ENCODE assay signal across 19 cellular contexts in genomic region chr14:100084591-100084990, GRCh38. TPM values are rescaled to one million over a fixed set of nuclear protein-coding genes. Genes with fewer than 3 reads are reported as not detected.
A peak's percentile ranks its signal among the peaks of the same experiment; 100 is the strongest.
DNase-seq lines count a peak whose midpoint lies in the region; ATAC-seq and TF ChIP-seq lines count a peak whose summit lies in the region.
"Had no signal": no experiment of that assay in that cellular context is flagged by ENCODE, and none has a peak within 500 bp of the region (broad histone marks: within the 10 kb centered on the region; RNA-seq: fewer than 3 reads in every experiment).

No MANE protein-coding gene starts in this region.

- H3K27me3 Mint-ChIP-seq in activated naive CD4-positive, alpha-beta T cell treated with anti-CD3 and anti-CD28 coated beads for 36 hours (ENCODE audit: low read depth), result no peaks in the 10 kb centered on the region
- no peaks in the 10 kb centered on the region for H3K27me3 Mint-ChIP-seq in T-helper 2 cell treated with Interferon-gamma antibody and Interleukin-4, amounts not matched to agents 5 μg/mL and 100 μg/mL, for 36 hours (ENCODE audit: low read depth)
- H3K27me3 Mint-ChIP-seq in central memory CD8-positive, alpha-beta T cell, result no peaks in the 10 kb centered on the region
- H3K27me3 Mint-ChIP-seq in stimulated activated memory B cell treated with anti-CD40 and anti-IgM and Interleukin-4, amounts not matched to agents 10 μg/mL and 1 μg/mL and 100 μg/mL, for 72 hours, result no peaks in the 10 kb centered on the region

- peak overlapping the region; percentile 93 for H3K27ac Mint-ChIP-seq in activated naive CD4-positive, alpha-beta T cell treated with anti-CD3 and anti-CD28 coated beads for 36 hours
- peak overlapping the region; percentile 55 for H3K27ac Mint-ChIP-seq in T-helper 2 cell treated with Interferon-gamma antibody and Interleukin-4, amounts not matched to agents 5 μg/mL and 100 μg/mL, for 36 hours
- H3K27ac Mint-ChIP-seq in central memory CD8-positive, alpha-beta T cell (ENCODE audit: low read depth), result peak overlapping the region; percentile 71
- H3K27ac Mint-ChIP-seq in stimulated activated memory B cell treated with anti-CD40 and anti-IgM and Interleukin-4, amounts not matched to agents 10 μg/mL and 1 μg/mL and 100 μg/mL, for 72 hours, result peak overlapping the region; percentile 17
- H3K27ac Mint-ChIP-seq: WTC11 had no signal

- CTCF ChIA-PET in activated naive CD4-positive, alpha-beta T cell treated with anti-CD3 and anti-CD28 coated beads for 36 hours (lab: Charles Lee), result interaction anchor here (1.1 to 34.6 kb wide), 3 partner anchors 14 to 108 kb away, joined by 3 to 932 read pairs (median 164); partner anchors contain the start of gene EVL

- no peak for ATAC-seq in central memory CD8-positive, alpha-beta T cell (replicated peaks; ENCODE audit: extremely low read depth, poor library complexity, severe bottlenecking)
- ATAC-seq in stimulated activated memory B cell treated with anti-CD40 and anti-IgM and Interleukin-4, amounts not matched to agents 10 μg/mL and 1 μg/mL and 100 μg/mL, for 72 hours, result no peak
- ATAC-seq in GM18505 (IDR thresholded peaks at IDR 0.05; ENCODE audit: unreplicated experiment) (no peak), HG02678 (IDR thresholded peaks at IDR 0.05; ENCODE audit: unreplicated experiment) (no peak)
- ATAC-seq: esophagus mucosa, left cardiac atrium, PC-3, WTC11 had no signal

- H3K4me3 Mint-ChIP-seq in activated naive CD4-positive, alpha-beta T cell treated with anti-CD3 and anti-CD28 coated beads for 36 hours, result peak overlapping the region; percentile 41
- peak overlapping the region; percentile 87 for H3K4me3 Mint-ChIP-seq in T-helper 2 cell treated with Interferon-gamma antibody and Interleukin-4, amounts not matched to agents 5 μg/mL and 100 μg/mL, for 36 hours
- no peak overlapping the region for H3K4me3 Mint-ChIP-seq in central memory CD8-positive, alpha-beta T cell
- H3K4me3 Mint-ChIP-seq in stimulated activated memory B cell treated with anti-CD40 and anti-IgM and Interleukin-4, amounts not matched to agents 10 μg/mL and 1 μg/mL and 100 μg/mL, for 72 hours, result no peak overlapping the region
- H3K4me3 Mint-ChIP-seq: WTC11 had no signal

- peak; percentile 11 for DNase-seq in activated naive CD4-positive, alpha-beta T cell treated with anti-CD3 and anti-CD28 coated beads for 36 hours
- no peak for DNase-seq in activated naive CD4-positive, alpha-beta T cell treated with Interleukin-2 at 50 U/mL for 16 hours
- DNase-seq in T-helper 2 cell treated with Interferon-gamma antibody and Interleukin-4, amounts not matched to agents 5 μg/mL and 100 μg/mL, for 36 hours (ENCODE audit: low spot score), result no peak
- DNase-seq in central memory CD8-positive, alpha-beta T cell (ENCODE audit: low spot score in 2 of 2), result no peak
- DNase-seq in C1 segment of cervical spinal cord (lab: John Stamatoyannopoulos, UW), result no peak
- DNase-seq: anterior cingulate cortex; caudate nucleus; left cardiac atrium; NCI-H1694 treated with DMSO at 0.1 percent for 48 hours; NCI-H2227 treated with DMSO at 0.1 percent for 48 hours; PC-3; SJCRH30; stimulated activated CD4-positive, alpha-beta T cell treated with anti-CD3 and anti-CD28 coated beads, Interleukin-12 subunit alpha, Interleukin-12 subunit beta, amount 100 ng/mL, for 4 hours; thyroid gland had no signal

- no peak for TF ChIP-seq POLR2A in GM18505 (IDR thresholded peaks at IDR 0.05; ENCODE audit: borderline replicate concordance, extremely low read depth, insufficient read depth, insufficient read length)

- H3K9me3 Mint-ChIP-seq in activated naive CD4-positive, alpha-beta T cell treated with anti-CD3 and anti-CD28 coated beads for 36 hours, result no peaks in the 10 kb centered on the region
- no peaks in the 10 kb centered on the region for H3K9me3 Mint-ChIP-seq in T-helper 2 cell treated with Interferon-gamma antibody and Interleukin-4, amounts not matched to agents 5 μg/mL and 100 μg/mL, for 36 hours
- H3K9me3 Mint-ChIP-seq in central memory CD8-positive, alpha-beta T cell, result no peaks in the 10 kb centered on the region
- H3K9me3 Mint-ChIP-seq in stimulated activated memory B cell treated with anti-CD40 and anti-IgM and Interleukin-4, amounts not matched to agents 10 μg/mL and 1 μg/mL and 100 μg/mL, for 72 hours, result no peaks in the 10 kb centered on the region
- H3K9me3 Mint-ChIP-seq: WTC11 had no signal

- intact Hi-C loops in activated naive CD4-positive, alpha-beta T cell treated with anti-CD3 and anti-CD28 coated beads for 36 hours (cut with micrococcal nuclease), result loop anchor here (5.0 kb wide), 1 partner anchor 153 kb away; the partner anchor contains the start of gene YY1

- peaks cover 93% of the 10 kb centered on the region for H3K4me1 Mint-ChIP-seq in activated naive CD4-positive, alpha-beta T cell treated with anti-CD3 and anti-CD28 coated beads for 36 hours (ENCODE audit: low read depth)
- H3K4me1 Mint-ChIP-seq in T-helper 2 cell treated with Interferon-gamma antibody and Interleukin-4, amounts not matched to agents 5 μg/mL and 100 μg/mL, for 36 hours (ENCODE audit: low read depth), result peaks cover 84% of the 10 kb centered on the region
- H3K4me1 Mint-ChIP-seq in central memory CD8-positive, alpha-beta T cell, result peaks cover 86% of the 10 kb centered on the region
- peaks cover 51% of the 10 kb centered on the region for H3K4me1 Mint-ChIP-seq in stimulated activated memory B cell treated with anti-CD40 and anti-IgM and Interleukin-4, amounts not matched to agents 10 μg/mL and 1 μg/mL and 100 μg/mL, for 72 hours

- peaks cover 48% of the 10 kb centered on the region for H3K36me3 Mint-ChIP-seq in activated naive CD4-positive, alpha-beta T cell treated with anti-CD3 and anti-CD28 coated beads for 36 hours (ENCODE audit: low read depth)
- H3K36me3 Mint-ChIP-seq in T-helper 2 cell treated with Interferon-gamma antibody and Interleukin-4, amounts not matched to agents 5 μg/mL and 100 μg/mL, for 36 hours (ENCODE audit: low read depth), result peaks cover 86% of the 10 kb centered on the region
- peaks cover 74% of the 10 kb centered on the region for H3K36me3 Mint-ChIP-seq in central memory CD8-positive, alpha-beta T cell (ENCODE audit: insufficient read depth)
- H3K36me3 Mint-ChIP-seq in stimulated activated memory B cell treated with anti-CD40 and anti-IgM and Interleukin-4, amounts not matched to agents 10 μg/mL and 1 μg/mL and 100 μg/mL, for 72 hours, result peaks cover 37% of the 10 kb centered on the region

RNA-seq across cellular contexts. Expression of gene EVL, which starts 19.4 kb away (rescaled TPM):
- 100 to 1,000 TPM; 173 to 175 TPM for total RNA-seq in activated naive CD4-positive, alpha-beta T cell treated with anti-CD3 and anti-CD28 coated beads for 36 hours

Comparison
In these comparisons a context has a peak if more than half of its experiments do, and no peak if none do; other contexts are left out.
1. H3K27ac Mint-ChIP-seq: peak in every context shown above with its lines; median percentile 93 in activated naive CD4-positive, alpha-beta T cell treated with anti-CD3 and anti-CD28 coated beads for 36 hours; 71 in central memory CD8-positive, alpha-beta T cell; 55 in T-helper 2 cell treated with Interferon-gamma antibody and Interleukin-4, amounts not matched to agents 5 μg/mL and 100 μg/mL, for 36 hours; 17 in stimulated activated memory B cell treated with anti-CD40 and anti-IgM and Interleukin-4, amounts not matched to agents 10 μg/mL and 1 μg/mL and 100 μg/mL, for 72 hours.
2. H3K4me3 Mint-ChIP-seq: peak in activated naive CD4-positive, alpha-beta T cell treated with anti-CD3 and anti-CD28 coated beads for 36 hours (single experiment) and T-helper 2 cell treated with Interferon-gamma antibody and Interleukin-4, amounts not matched to agents 5 μg/mL and 100 μg/mL, for 36 hours (single experiment); none in central memory CD8-positive, alpha-beta T cell (single experiment) and stimulated activated memory B cell treated with anti-CD40 and anti-IgM and Interleukin-4, amounts not matched to agents 10 μg/mL and 1 μg/mL and 100 μg/mL, for 72 hours (single experiment).